In the genomic region with DNA sequence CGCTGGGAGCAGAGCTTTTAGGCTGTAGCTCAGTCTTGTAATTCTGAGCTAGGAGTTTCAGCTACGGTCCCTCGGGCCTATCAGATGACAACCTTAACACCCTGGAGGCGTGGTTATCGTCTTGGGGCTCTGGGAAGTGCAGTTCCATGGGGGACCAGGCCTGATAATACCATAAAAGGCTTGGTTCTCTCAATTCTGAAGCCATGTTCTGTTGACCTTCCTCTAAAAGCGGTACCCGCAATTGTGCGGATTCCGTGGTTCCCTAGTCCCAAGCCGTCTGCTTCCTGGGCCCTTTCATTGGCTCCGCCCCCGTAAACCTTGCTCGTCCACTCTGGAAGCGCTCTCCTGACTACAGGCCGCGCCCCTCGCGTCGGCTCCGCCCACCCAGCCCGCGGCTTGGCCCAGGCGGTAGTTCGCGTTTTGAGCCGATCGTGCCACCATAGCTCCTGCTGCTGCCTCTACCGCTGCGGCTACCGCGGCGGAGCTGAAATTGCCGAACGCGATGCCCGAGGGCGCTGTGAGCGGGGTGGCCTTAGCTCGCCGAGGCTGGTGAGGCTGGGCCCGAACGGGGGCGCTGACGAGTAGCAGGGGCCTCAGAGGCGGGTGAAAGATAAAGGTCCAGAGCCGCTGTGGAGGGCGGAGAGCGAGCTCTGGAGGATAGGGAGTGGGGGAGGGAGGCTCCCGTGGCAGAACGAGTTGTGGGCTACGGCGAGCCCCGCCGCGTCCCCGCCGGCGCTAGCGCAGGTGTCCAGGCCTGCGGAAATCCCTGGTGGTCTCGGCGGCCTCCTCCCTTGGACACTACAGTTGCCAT, we compare ENCODE assay signal across 8 cellular contexts. TPM values are rescaled to one million over a fixed set of nuclear protein-coding genes. Genes with fewer than 3 reads are reported as not detected.
A peak's percentile ranks its signal among the peaks of the same experiment; 100 is the strongest.
DNase-seq lines count a peak whose midpoint lies in the region; ATAC-seq and TF ChIP-seq lines count a peak whose summit lies in the region.

A gene with protein sequence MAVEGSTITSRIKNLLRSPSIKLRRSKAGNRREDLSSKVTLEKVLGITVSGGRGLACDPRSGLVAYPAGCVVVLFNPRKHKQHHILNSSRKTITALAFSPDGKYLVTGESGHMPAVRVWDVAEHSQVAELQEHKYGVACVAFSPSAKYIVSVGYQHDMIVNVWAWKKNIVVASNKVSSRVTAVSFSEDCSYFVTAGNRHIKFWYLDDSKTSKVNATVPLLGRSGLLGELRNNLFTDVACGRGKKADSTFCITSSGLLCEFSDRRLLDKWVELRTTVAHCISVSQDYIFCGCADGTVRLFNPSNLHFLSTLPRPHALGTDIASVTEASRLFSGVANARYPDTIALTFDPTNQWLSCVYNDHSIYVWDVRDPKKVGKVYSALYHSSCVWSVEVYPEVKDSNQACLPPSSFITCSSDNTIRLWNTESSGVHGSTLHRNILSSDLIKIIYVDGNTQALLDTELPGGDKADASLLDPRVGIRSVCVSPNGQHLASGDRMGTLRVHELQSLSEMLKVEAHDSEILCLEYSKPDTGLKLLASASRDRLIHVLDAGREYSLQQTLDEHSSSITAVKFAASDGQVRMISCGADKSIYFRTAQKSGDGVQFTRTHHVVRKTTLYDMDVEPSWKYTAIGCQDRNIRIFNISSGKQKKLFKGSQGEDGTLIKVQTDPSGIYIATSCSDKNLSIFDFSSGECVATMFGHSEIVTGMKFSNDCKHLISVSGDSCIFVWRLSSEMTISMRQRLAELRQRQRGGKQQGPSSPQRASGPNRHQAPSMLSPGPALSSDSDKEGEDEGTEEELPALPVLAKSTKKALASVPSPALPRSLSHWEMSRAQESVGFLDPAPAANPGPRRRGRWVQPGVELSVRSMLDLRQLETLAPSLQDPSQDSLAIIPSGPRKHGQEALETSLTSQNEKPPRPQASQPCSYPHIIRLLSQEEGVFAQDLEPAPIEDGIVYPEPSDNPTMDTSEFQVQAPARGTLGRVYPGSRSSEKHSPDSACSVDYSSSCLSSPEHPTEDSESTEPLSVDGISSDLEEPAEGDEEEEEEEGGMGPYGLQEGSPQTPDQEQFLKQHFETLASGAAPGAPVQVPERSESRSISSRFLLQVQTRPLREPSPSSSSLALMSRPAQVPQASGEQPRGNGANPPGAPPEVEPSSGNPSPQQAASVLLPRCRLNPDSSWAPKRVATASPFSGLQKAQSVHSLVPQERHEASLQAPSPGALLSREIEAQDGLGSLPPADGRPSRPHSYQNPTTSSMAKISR (N-terminal part only) (plus strand): TSS at position 423 of the 811 bp plus-strand sequence. CDS start 792 bp downstream, outside the sequence.

- ATAC-seq in GM23338: peak; percentile 88
- ATAC-seq in naive thymus-derived CD4-positive, alpha-beta T cell: peak; percentile 97
- peak; percentile 83 to 89 for ATAC-seq in stimulated activated naive B cell treated with anti-CD40 and anti-IgM and Interleukin-4, amounts not matched to agents 10 μg/mL and 1 μg/mL and 100 μg/mL, for 72 hours (replicated peaks)

- H3K9me3 ChIP-seq in fibroblast of lung (ENCODE audit: control insufficient read depth, insufficient read depth, low read depth, low read length): no peaks in the 10 kb centered on the region
- no peaks in the 10 kb centered on the region for H3K9me3 ChIP-seq in naive thymus-derived CD4-positive, alpha-beta T cell (ENCODE audit: control insufficient read depth in 2 of 3, low read length in 3 of 3)

- H3K4me2 ChIP-seq in GM23338 (peak within 1 kb of the TSS; percentile 92), fibroblast of lung (ENCODE audit: extremely low read depth, insufficient read depth, low read length) (peak within 1 kb of the TSS; percentile 98)

- H3K9me3 Mint-ChIP-seq in GM23338: no peaks in the 10 kb centered on the region
- no peaks in the 10 kb centered on the region for H3K9me3 Mint-ChIP-seq in activated T-helper 1 cell treated with anti-CD3 and anti-CD28 coated beads, Interleukin-12 subunit alpha, Interleukin-12 subunit beta, Interleukin-2, Interleukin-4 antibody, amounts not matched to agents 30 ng/mL and 10 ng/mL and 1 ng/mL, durations not matched to agents 14 hours and 24 hours and 36 hours
- H3K9me3 Mint-ChIP-seq in naive thymus-derived CD4-positive, alpha-beta T cell: peaks cover 0 to 5% (median 0%) of the 10 kb centered on the region in 11 donors
- H3K9me3 Mint-ChIP-seq in stimulated activated naive B cell treated with anti-CD40 and anti-IgM and Interleukin-4, amounts not matched to agents 10 μg/mL and 1 μg/mL and 100 μg/mL, for 72 hours: no peaks in the 10 kb centered on the region

- TF ChIP-seq CTCF in GM23338 (conservative IDR thresholded peaks at IDR 0.05; ENCODE audit: low read depth in 2 of 2): peak; percentile 67 to 89
- TF ChIP-seq CTCF in fibroblast of lung (conservative IDR thresholded peaks at IDR 0.05 in 1 of 2, IDR thresholded peaks at IDR 0.05 in 1 of 2; ENCODE audit: low read depth in 1 of 2, low read length in 2 of 2): peak; percentile 64 to 70

- H4K20me1 ChIP-seq in GM23338 (replicated peaks; ENCODE audit: insufficient read depth) (no peaks in the 10 kb centered on the region; the same call in 1 of the 2 replicates), fibroblast of lung (ENCODE audit: control insufficient read depth, extremely low read depth, insufficient read depth, low read length) (no peaks in the 10 kb centered on the region)

- H3K27me3 ChIP-seq in GM23338 (ENCODE audit: insufficient read depth) (no peaks in the 10 kb centered on the region), fibroblast of lung (ENCODE audit: control insufficient read depth, insufficient read depth, low read length) (no peaks in the 10 kb centered on the region)
- H3K27me3 ChIP-seq in naive thymus-derived CD4-positive, alpha-beta T cell (ENCODE audit: control insufficient read depth in 2 of 2, insufficient read depth in 2 of 2, low read length in 2 of 2): no peaks in the 10 kb centered on the region

- DNase-seq in EL (peak; percentile 99), GM23338 (ENCODE audit: low spot score) (peak; percentile 100), LHCN-M2 (ENCODE audit: low read depth) (peak; percentile 98), RPMI7951 (ENCODE audit: low read depth) (peak; percentile 98), fibroblast of lung (ENCODE audit: low read depth in 2 of 2) (peak; percentile 97 to 98)
- DNase-seq in activated T-helper 1 cell treated with anti-CD3 and anti-CD28 coated beads, Interleukin-12 subunit alpha, Interleukin-12 subunit beta, Interleukin-2, Interleukin-4 antibody, amounts not matched to agents 30 ng/mL and 10 ng/mL and 1 ng/mL, durations not matched to agents 14 hours and 24 hours and 36 hours (ENCODE audit: low spot score): peak; percentile 98
- peak; percentile 96 to 99 (median 98) for DNase-seq in naive thymus-derived CD4-positive, alpha-beta T cell
- peak; percentile 99 for DNase-seq in stimulated activated naive B cell treated with anti-CD40 and anti-IgM and Interleukin-4, amounts not matched to agents 10 μg/mL and 1 μg/mL and 100 μg/mL, for 72 hours

- H3K27ac ChIP-seq in GM23338 (ENCODE audit: low read depth): peak within 1 kb of the TSS; percentile 95
- peak within 1 kb of the TSS; percentile 86 for H3K27ac ChIP-seq in fibroblast of lung (ENCODE audit: insufficient read depth, low read length)
- peak within 1 kb of the TSS; percentile 73 for H3K27ac ChIP-seq in naive thymus-derived CD4-positive, alpha-beta T cell (ENCODE audit: low read depth, low read length)

- peaks cover 2% of the 10 kb centered on the region for H3K27me3 Mint-ChIP-seq in GM23338 (ENCODE audit: insufficient read depth, low read depth, poor library complexity)
- no peaks in the 10 kb centered on the region for H3K27me3 Mint-ChIP-seq in activated T-helper 1 cell treated with anti-CD3 and anti-CD28 coated beads, Interleukin-12 subunit alpha, Interleukin-12 subunit beta, Interleukin-2, Interleukin-4 antibody, amounts not matched to agents 30 ng/mL and 10 ng/mL and 1 ng/mL, durations not matched to agents 14 hours and 24 hours and 36 hours (ENCODE audit: insufficient read depth)
- H3K27me3 Mint-ChIP-seq in naive thymus-derived CD4-positive, alpha-beta T cell: no peaks in the 10 kb centered on the region
- H3K27me3 Mint-ChIP-seq in stimulated activated naive B cell treated with anti-CD40 and anti-IgM and Interleukin-4, amounts not matched to agents 10 μg/mL and 1 μg/mL and 100 μg/mL, for 72 hours: no peaks in the 10 kb centered on the region

- peaks cover 15% of the 10 kb centered on the region for H3F3A ChIP-seq in GM23338 (replicated peaks; ENCODE audit: low read depth)

- peak within 1 kb of the TSS; percentile 99 for H3K27ac Mint-ChIP-seq in GM23338
- peak within 1 kb of the TSS; percentile 92 for H3K27ac Mint-ChIP-seq in activated T-helper 1 cell treated with anti-CD3 and anti-CD28 coated beads, Interleukin-12 subunit alpha, Interleukin-12 subunit beta, Interleukin-2, Interleukin-4 antibody, amounts not matched to agents 30 ng/mL and 10 ng/mL and 1 ng/mL, durations not matched to agents 14 hours and 24 hours and 36 hours
- peak within 1 kb of the TSS; percentile 88 to 97 (median 94) for H3K27ac Mint-ChIP-seq in naive thymus-derived CD4-positive, alpha-beta T cell
- peak within 1 kb of the TSS; percentile 97 for H3K27ac Mint-ChIP-seq in stimulated activated naive B cell treated with anti-CD40 and anti-IgM and Interleukin-4, amounts not matched to agents 10 μg/mL and 1 μg/mL and 100 μg/mL, for 72 hours

- H3K9ac ChIP-seq in fibroblast of lung (ENCODE audit: insufficient read depth, low read length): peak within 1 kb of the TSS; percentile 84

- H3K4me1 ChIP-seq in GM23338 (ENCODE audit: insufficient read depth): peaks cover 27% of the 10 kb centered on the region
- H3K4me1 ChIP-seq in fibroblast of lung (ENCODE audit: control insufficient read depth, extremely low read depth, insufficient read depth, low read length): peaks cover 21% of the 10 kb centered on the region
- H3K4me1 ChIP-seq in naive thymus-derived CD4-positive, alpha-beta T cell (ENCODE audit: control insufficient read depth in 2 of 2, insufficient read depth in 2 of 2, low read length in 2 of 2): peaks cover 36% of the 10 kb centered on the region in 2 donors

- intact Hi-C loops in activated T-helper 1 cell treated with anti-CD3 and anti-CD28 coated beads, Interleukin-12 subunit alpha, Interleukin-12 subunit beta, Interleukin-2, Interleukin-4 antibody, amounts not matched to agents 30 ng/mL and 10 ng/mL and 1 ng/mL, durations not matched to agents 14 hours and 24 hours and 36 hours (cut with micrococcal nuclease): loop anchor here (1.0 to 5.0 kb wide), 13 partner anchors 37 to 542 kb away; a partner anchor contains a TSS
- intact Hi-C loops in naive thymus-derived CD4-positive, alpha-beta T cell (cut with micrococcal nuclease): loop anchor here (1.0 to 10.0 kb wide), 24 partner anchors 17 to 967 kb away; a partner anchor contains a TSS

- peak within 1 kb of the TSS; percentile 86 for H3K4me3 Mint-ChIP-seq in GM23338
- H3K4me3 Mint-ChIP-seq in activated T-helper 1 cell treated with anti-CD3 and anti-CD28 coated beads, Interleukin-12 subunit alpha, Interleukin-12 subunit beta, Interleukin-2, Interleukin-4 antibody, amounts not matched to agents 30 ng/mL and 10 ng/mL and 1 ng/mL, durations not matched to agents 14 hours and 24 hours and 36 hours: peak within 1 kb of the TSS; percentile 93
- peak within 1 kb of the TSS; percentile 86 to 97 (median 95) for H3K4me3 Mint-ChIP-seq in naive thymus-derived CD4-positive, alpha-beta T cell
- H3K4me3 Mint-ChIP-seq in stimulated activated naive B cell treated with anti-CD40 and anti-IgM and Interleukin-4, amounts not matched to agents 10 μg/mL and 1 μg/mL and 100 μg/mL, for 72 hours: peak within 1 kb of the TSS; percentile 96 to 99

- H3K4me3 ChIP-seq in GM23338 (peak within 1 kb of the TSS; percentile 80), fibroblast of lung (replicated peaks in 1 of 4; ENCODE audit: control extremely low read depth in 1 of 4, insufficient read depth in 1 of 4, low read depth in 3 of 4, low read length in 4 of 4) (peak within 1 kb of the TSS; percentile 79 to 92 (median 87))
- H3K4me3 ChIP-seq in naive thymus-derived CD4-positive, alpha-beta T cell (ENCODE audit: low read length): peak within 1 kb of the TSS; percentile 93

- H3K4me1 Mint-ChIP-seq in GM23338: peaks cover 37% of the 10 kb centered on the region
- H3K4me1 Mint-ChIP-seq in activated T-helper 1 cell treated with anti-CD3 and anti-CD28 coated beads, Interleukin-12 subunit alpha, Interleukin-12 subunit beta, Interleukin-2, Interleukin-4 antibody, amounts not matched to agents 30 ng/mL and 10 ng/mL and 1 ng/mL, durations not matched to agents 14 hours and 24 hours and 36 hours (ENCODE audit: low read depth): peaks cover 59% of the 10 kb centered on the region
- peaks cover 33 to 65% (median 59%) of the 10 kb centered on the region in 7 donors for H3K4me1 Mint-ChIP-seq in naive thymus-derived CD4-positive, alpha-beta T cell
- H3K4me1 Mint-ChIP-seq in stimulated activated naive B cell treated with anti-CD40 and anti-IgM and Interleukin-4, amounts not matched to agents 10 μg/mL and 1 μg/mL and 100 μg/mL, for 72 hours: peaks cover 40 to 67% of the 10 kb centered on the region in 2 donors

- no peaks in the 10 kb centered on the region for H3K9me2 ChIP-seq in GM23338 (ENCODE audit: insufficient read depth)

- H3K36me3 Mint-ChIP-seq in GM23338 (ENCODE audit: low read depth): no peaks in the 10 kb centered on the region
- peaks cover 3% of the 10 kb centered on the region for H3K36me3 Mint-ChIP-seq in activated T-helper 1 cell treated with anti-CD3 and anti-CD28 coated beads, Interleukin-12 subunit alpha, Interleukin-12 subunit beta, Interleukin-2, Interleukin-4 antibody, amounts not matched to agents 30 ng/mL and 10 ng/mL and 1 ng/mL, durations not matched to agents 14 hours and 24 hours and 36 hours (ENCODE audit: low read depth)
- H3K36me3 Mint-ChIP-seq in naive thymus-derived CD4-positive, alpha-beta T cell: no peaks in the 10 kb centered on the region
- peaks cover 12 to 27% of the 10 kb centered on the region in 2 donors for H3K36me3 Mint-ChIP-seq in stimulated activated naive B cell treated with anti-CD40 and anti-IgM and Interleukin-4, amounts not matched to agents 10 μg/mL and 1 μg/mL and 100 μg/mL, for 72 hours

- H3K79me2 ChIP-seq in GM23338 (replicated peaks; ENCODE audit: insufficient read depth) (peaks cover 8% of the 10 kb centered on the region), fibroblast of lung (ENCODE audit: control insufficient read depth, insufficient read depth, low read length) (peaks cover 35% of the 10 kb centered on the region)

- POLR2A ChIA-PET in naive thymus-derived CD4-positive, alpha-beta T cell (lab: Charles Lee): interaction anchor here (0.6 to 4.1 kb wide), 21 partner anchors 9 to 1018 kb away, joined by 3 to 41 read pairs (median 6); a partner anchor contains a TSS

- H2AFZ ChIP-seq in GM23338: peak within 1 kb of the TSS; percentile 45
- H2AFZ ChIP-seq in fibroblast of lung (ENCODE audit: low read length): peak within 1 kb of the TSS; percentile 85

- CTCF ChIA-PET in naive thymus-derived CD4-positive, alpha-beta T cell (lab: Charles Lee): interaction anchor here (0.6 to 8.9 kb wide), 30 partner anchors 9 to 1455 kb away, joined by 3 to 180 read pairs (median 4); a partner anchor contains a TSS

- H3K36me3 ChIP-seq in GM23338 (ENCODE audit: insufficient read depth) (no peaks in the 10 kb centered on the region), fibroblast of lung (ENCODE audit: control insufficient read depth, insufficient read depth, low read length) (no peaks in the 10 kb centered on the region)
- peaks cover 0 to 5% (median 0%) of the 10 kb centered on the region in 3 experiments for H3K36me3 ChIP-seq in naive thymus-derived CD4-positive, alpha-beta T cell (ENCODE audit: control insufficient read depth in 2 of 3, insufficient read depth in 3 of 3, low read length in 3 of 3)

RNA-seq across cellular contexts. Expression of the gene that starts here (rescaled TPM):
- total RNA-seq in GM23338 (2014; rRNA removed; shearing (Covaris generic)): 8.9 and 10.2 TPM in 2 replicates
- polyA plus RNA-seq in GM23338 (2016; fragmentation: Nextera tagmentation; extraction: Ambion mirVana): 1.9 and 2.7 TPM in 2 replicates
- total RNA-seq in LHCN-M2 (2014; rRNA removed): 18.3 and 20.7 TPM in 2 replicates
- 7.4 TPM for polyA plus RNA-seq in LHCN-M2 (2012)
- total RNA-seq in RPMI7951 (2014; rRNA removed; shearing (Covaris generic)): 8.1 and 10.0 TPM in 2 replicates
- total RNA-seq in activated T-helper 1 cell treated with anti-CD3 and anti-CD28 coated beads, Interleukin-12 subunit alpha, Interleukin-12 subunit beta, Interleukin-2, Interleukin-4 antibody, amounts not matched to agents 30 ng/mL and 10 ng/mL and 1 ng/mL, durations not matched to agents 14 hours and 24 hours and 36 hours: 26.3 and 28.2 TPM in 2 replicates
- total RNA-seq in fibroblast of lung: 12.6 and 20.8 TPM in 2 replicates
- 2.8 and 3.8 TPM in 2 replicates for polyA plus RNA-seq in fibroblast of lung
- 7.5 TPM in 2 replicates for polyA plus RNA-seq in fibroblast of lung (2012)
- polyA minus RNA-seq in fibroblast of lung (ENCODE audit: low replicate concordance): 79.2 and 109 TPM in 2 replicates
- total RNA-seq in naive thymus-derived CD4-positive, alpha-beta T cell: 10 to 100 TPM; 36.5 to 44.7 (median 41.1) TPM
- 1 to 10 TPM; 3.0 to 4.3 TPM for polyA plus RNA-seq in naive thymus-derived CD4-positive, alpha-beta T cell

Comparison
In these comparisons a context has a peak if more than half of its experiments do, and no peak if none do; other contexts are left out.
1. Peak in every context shown above with its lines: DNase-seq, ATAC-seq, H3K4me3 ChIP-seq and H3K27ac ChIP-seq.